In genomic region chr10:59499460-59499859, GRCh38 we compare ENCODE assay signal across 30 cellular contexts.
"Had no signal": no experiment of that assay in that cellular context is flagged by ENCODE, and none has a peak within 500 bp of the region (broad histone marks: within the 10 kb centered on the region; RNA-seq: fewer than 3 reads in every experiment).

No MANE protein-coding gene starts in this region.

- H3K4me3 Mint-ChIP-seq: activated CD4-positive, alpha-beta T cell treated with anti-CD3 and anti-CD28 coated beads, Interleukin-2, amount 10 ng/mL, durations not matched to agents 7 days and 5 days; activated CD8-positive, alpha-beta T cell treated with anti-CD3 and anti-CD28 coated beads for 36 hours; activated T-cell treated with anti-CD3 and anti-CD28 coated beads, Interleukin-2, amount 50 U/mL, for 4 hours; activated T-helper 17 cell treated with anti-CD3 and anti-CD28 coated beads, Interleukin-2, amount 50 U/mL, for 72 hours; immature natural killer cell; mesothelial cell of epicardium; nephron progenitor cell; stimulated activated effector memory CD8-positive, alpha-beta T cell treated with anti-CD3 and anti-CD28 coated beads, Interleukin-12 subunit alpha, Interleukin-12 subunit beta, amount 100 ng/mL, for 72 hours; stimulated activated naive CD8-positive, alpha-beta T cell treated with anti-CD3 and anti-CD28 coated beads, Interleukin-15, amount 100 ng/mL, for 72 hours; type B pancreatic cell had no signal

- H3K27me3 Mint-ChIP-seq: activated CD4-positive, alpha-beta T cell treated with anti-CD3 and anti-CD28 coated beads, Interleukin-2, amount 10 ng/mL, durations not matched to agents 7 days and 5 days; activated CD8-positive, alpha-beta T cell treated with anti-CD3 and anti-CD28 coated beads for 36 hours; naive B cell; stimulated activated naive CD8-positive, alpha-beta T cell treated with anti-CD3 and anti-CD28 coated beads, Interleukin-15, amount 100 ng/mL, for 72 hours; type B pancreatic cell had no signal

- H3K9me3 ChIP-seq: gastrocnemius medialis, pancreas had no signal

- H3K36me3 ChIP-seq: brain microvascular endothelial cell, gastrocnemius medialis, pancreas, sigmoid colon, uterus had no signal

- H3K4me1 ChIP-seq: gastrocnemius medialis, pancreas, psoas muscle, sigmoid colon, uterus had no signal

- H3K4me3 ChIP-seq: coronary artery, dorsolateral prefrontal cortex, gastrocnemius medialis, pancreas, psoas muscle, sigmoid colon, uterus had no signal

- H3K36me3 Mint-ChIP-seq: immature natural killer cell; stimulated activated effector memory CD8-positive, alpha-beta T cell treated with anti-CD3 and anti-CD28 coated beads, Interleukin-12 subunit alpha, Interleukin-12 subunit beta, amount 100 ng/mL, for 72 hours; type B pancreatic cell had no signal

- H3K27ac Mint-ChIP-seq: activated CD4-positive, alpha-beta T cell treated with anti-CD3 and anti-CD28 coated beads, Interleukin-2, amount 10 ng/mL, durations not matched to agents 7 days and 5 days; activated CD8-positive, alpha-beta T cell treated with anti-CD3 and anti-CD28 coated beads for 36 hours; activated T-helper 17 cell treated with anti-CD3 and anti-CD28 coated beads, Interleukin-2, amount 50 U/mL, for 72 hours; immature natural killer cell; mesothelial cell of epicardium; nephron progenitor cell; stimulated activated effector memory CD8-positive, alpha-beta T cell treated with anti-CD3 and anti-CD28 coated beads, Interleukin-12 subunit alpha, Interleukin-12 subunit beta, amount 100 ng/mL, for 72 hours; stimulated activated naive CD8-positive, alpha-beta T cell treated with anti-CD3 and anti-CD28 coated beads, Interleukin-15, amount 100 ng/mL, for 72 hours; type B pancreatic cell had no signal

- H3K27me3 ChIP-seq: brain microvascular endothelial cell, dorsolateral prefrontal cortex, gastrocnemius medialis, pancreas, sigmoid colon, uterus had no signal

- H3K4me1 Mint-ChIP-seq: activated CD4-positive, alpha-beta T cell treated with anti-CD3 and anti-CD28 coated beads, Interleukin-2, amount 10 ng/mL, durations not matched to agents 7 days and 5 days; activated T-helper 17 cell treated with anti-CD3 and anti-CD28 coated beads, Interleukin-2, amount 50 U/mL, for 72 hours; immature natural killer cell; mesothelial cell of epicardium; naive B cell; nephron progenitor cell; stimulated activated effector memory CD8-positive, alpha-beta T cell treated with anti-CD3 and anti-CD28 coated beads, Interleukin-12 subunit alpha, Interleukin-12 subunit beta, amount 100 ng/mL, for 72 hours; stimulated activated naive CD8-positive, alpha-beta T cell treated with anti-CD3 and anti-CD28 coated beads, Interleukin-15, amount 100 ng/mL, for 72 hours had no signal

- DNase-seq: activated CD4-positive, alpha-beta T cell treated with anti-CD3 and anti-CD28 coated beads for 1 hour; activated CD4-positive, alpha-beta T cell treated with anti-CD3 and anti-CD28 coated beads, Interleukin-2, amount 10 ng/mL, durations not matched to agents 7 days and 5 days; activated CD8-positive, alpha-beta T cell treated with anti-CD3 and anti-CD28 coated beads for 36 hours; activated gamma-delta T cell treated with Interleukin-2 at 50 U/mL for 16 hours; activated naive CD4-positive, alpha-beta T cell treated with anti-CD3 and anti-CD28 coated beads, Interleukin-2, amount 50 U/mL, for 16 hours; activated T-cell treated with anti-CD3 and anti-CD28 coated beads, Interleukin-2, amount 50 U/mL, for 4 hours; amniotic stem cell; brain microvascular endothelial cell; dorsolateral prefrontal cortex; effector memory CD4-positive, alpha-beta T cell; erythroblast; gastrocnemius medialis; hippocampal formation; immature natural killer cell; naive B cell; nephron progenitor cell; nucleus accumbens; pancreas; psoas muscle; sigmoid colon; small intestine; stimulated activated CD4-positive, alpha-beta T cell treated with anti-CD3 and anti-CD28 coated beads, Interleukin-4, amount 100 ng/mL, for 24 hours; stimulated activated naive CD8-positive, alpha-beta T cell treated with anti-CD3 and anti-CD28 coated beads, Interleukin-15, amount 100 ng/mL, for 72 hours; substantia nigra; uterus had no signal

- H3K27ac ChIP-seq: brain microvascular endothelial cell, coronary artery, dorsolateral prefrontal cortex, gastrocnemius medialis, pancreas, psoas muscle, sigmoid colon, uterus had no signal
